In genomic region chr3:161043343-161044035, GRCh38 we compare ENCODE assay signal across 14 cellular contexts.
A peak's percentile ranks its signal among the peaks of the same experiment; 100 is the strongest.
DNase-seq lines count a peak whose midpoint lies in the region; ATAC-seq and TF ChIP-seq lines count a peak whose summit lies in the region.
"Had no signal": no experiment of that assay in that cellular context is flagged by ENCODE, and none has a peak within 500 bp of the region (broad histone marks: within the 10 kb centered on the region; RNA-seq: fewer than 3 reads in every experiment).

No MANE protein-coding gene starts in this region.

- DNase-seq in NCI-H510A treated with DMSO at 0.1 percent for 48 hours (lab: John Stamatoyannopoulos, UW) (no peak), NCI-H446 (lab: John Stamatoyannopoulos, UW) (no peak), nucleus accumbens (lab: John Stamatoyannopoulos, UW) (no peak)
- no peak for DNase-seq in stimulated activated CD4-positive, alpha-beta T cell treated with anti-CD3 and anti-CD28 coated beads, Interleukin-1b, Interleukin-23, amount 100 ng/mL, for 48 hours
- DNase-seq: activated CD8-positive, alpha-beta T cell treated with anti-CD3 and anti-CD28 coated beads for 36 hours; activated naive CD4-positive, alpha-beta T cell treated with anti-CD3 and anti-CD28 coated beads for 36 hours; central memory CD4-positive, alpha-beta T cell; hypothalamus; occipital lobe; T1000 had no signal

- TF ChIP-seq POLR2A in GM18505 (IDR thresholded peaks at IDR 0.05; ENCODE audit: borderline replicate concordance, extremely low read depth, insufficient read depth, insufficient read length): no peak

- ATAC-seq in GM18505 (IDR thresholded peaks at IDR 0.05; ENCODE audit: unreplicated experiment) (peak; percentile 80), GM19455 (IDR thresholded peaks at IDR 0.05; ENCODE audit: unreplicated experiment) (peak; percentile 73), HG02852 (IDR thresholded peaks at IDR 0.05; ENCODE audit: unreplicated experiment) (peak; percentile 79), HG03571 (IDR thresholded peaks at IDR 0.05; ENCODE audit: unreplicated experiment) (peak; percentile 78)
- ATAC-seq: activated CD8-positive, alpha-beta T cell treated with anti-CD3 and anti-CD28 coated beads for 36 hours had no signal
